In the genomic region with DNA sequence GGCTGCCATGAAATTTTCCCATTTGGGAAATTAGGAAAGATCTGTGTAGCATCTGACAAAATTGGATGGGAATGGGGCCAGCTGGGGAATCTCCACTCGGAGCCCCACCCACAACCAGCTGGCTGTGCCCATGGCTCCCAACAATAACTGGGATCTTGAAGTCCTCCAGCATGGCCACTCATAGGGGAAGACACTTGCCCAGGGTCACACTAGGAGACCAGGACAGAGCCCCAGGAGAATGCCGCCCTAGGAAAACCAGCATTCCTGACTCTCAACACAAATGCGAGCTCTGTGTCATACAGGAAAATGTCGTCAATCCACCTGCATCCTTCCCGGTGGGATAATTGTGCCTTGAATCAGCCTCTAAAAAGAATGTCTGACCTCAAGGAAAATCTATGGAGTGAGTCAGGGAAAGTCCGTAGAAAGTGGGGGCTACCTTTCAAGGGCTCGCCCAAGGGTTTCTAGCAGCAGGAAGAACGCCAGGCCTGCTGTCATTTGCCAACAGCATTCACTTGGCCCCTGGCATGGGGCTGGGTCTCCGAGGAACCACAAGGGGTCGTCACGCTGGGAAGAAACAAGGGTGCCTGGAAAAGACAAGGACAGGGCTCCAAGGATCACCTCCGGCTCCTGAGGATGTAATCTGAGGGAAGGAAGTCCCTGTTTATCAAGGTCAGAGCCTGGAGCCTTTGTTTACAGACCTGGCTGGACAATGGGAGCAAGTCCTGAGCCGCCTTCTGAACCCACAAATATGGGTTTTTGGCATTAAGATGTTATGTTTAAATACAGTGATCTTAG, we compare ENCODE assay signal across 1 cellular context.
A peak's percentile ranks its signal among the peaks of the same experiment; 100 is the strongest.
TF ChIP-seq lines count a peak whose summit lies in the region.

No MANE protein-coding gene starts in this region.

TF ChIP-seq in endothelial cell of umbilical vein, 7 proteins besides CTCF, POLR2A, EP300 and RAD21:
- TF ChIP-seq JUN (IDR thresholded peaks at IDR 0.05; ENCODE audit: borderline replicate concordance, insufficient read depth, insufficient read length, low read depth): peak; percentile 100
- TF ChIP-seq, protein P1, sequence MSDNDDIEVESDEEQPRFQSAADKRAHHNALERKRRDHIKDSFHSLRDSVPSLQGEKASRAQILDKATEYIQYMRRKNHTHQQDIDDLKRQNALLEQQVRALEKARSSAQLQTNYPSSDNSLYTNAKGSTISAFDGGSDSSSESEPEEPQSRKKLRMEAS (IDR thresholded peaks at IDR 0.05; ENCODE audit: insufficient read depth, insufficient read length): no peak
- no peak for TF ChIP-seq EZH2 (IDR thresholded peaks at IDR 0.05; ENCODE audit: borderline replicate concordance, low read depth, low read length, severe bottlenecking)
- no peak for TF ChIP-seq MYC (IDR thresholded peaks at IDR 0.05; ENCODE audit: low read depth, low read length)
- peak; percentile 31 for TF ChIP-seq GATA2 (IDR thresholded peaks at IDR 0.05; ENCODE audit: insufficient read depth, insufficient read length, low read depth, low read length)
- TF ChIP-seq FOS (IDR thresholded peaks at IDR 0.05; ENCODE audit: borderline replicate concordance, insufficient read depth, low read length): peak; percentile 96
- TF ChIP-seq POLR2AphosphoS5 (IDR thresholded peaks at IDR 0.05; ENCODE audit: insufficient read depth, low read depth, low read length): peak; percentile 90
TF ChIP-seq in endothelial cell of umbilical vein: peak in this region for 4.
